In genomic region chr17:81468111-81468764, GRCh38 we compare ENCODE assay signal across 1 cellular context.
TF ChIP-seq lines count a peak whose summit lies in the region.

No MANE protein-coding gene starts in this region.

TF ChIP-seq in HepG2, 621 proteins besides CTCF, POLR2A, EP300 and RAD21 (continues in another document):
- TF ChIP-seq ZNF543 (CRISPR knock-in tag; IDR thresholded peaks at IDR 0.05), result no peak
- no peak for TF ChIP-seq ZNF333 (CRISPR knock-in tag; IDR thresholded peaks at IDR 0.05; ENCODE audit: borderline replicate concordance)
- no peak for TF ChIP-seq PHB2 (IDR thresholded peaks at IDR 0.05; ENCODE audit: partially characterized antibody)
- 0 out of 2 replicates have a peak, but pooled peaks have one; percentile 16 for TF ChIP-seq CEBPG (CRISPR knock-in tag; IDR thresholded peaks at IDR 0.05)
- peak; percentile 40; the same call in 1 of the 2 replicates for TF ChIP-seq ZNF687 (CRISPR knock-in tag; IDR thresholded peaks at IDR 0.05)
- TF ChIP-seq RXRA (CRISPR knock-in tag; IDR thresholded peaks at IDR 0.05), result peak; percentile 44
- TF ChIP-seq, protein P1, sequence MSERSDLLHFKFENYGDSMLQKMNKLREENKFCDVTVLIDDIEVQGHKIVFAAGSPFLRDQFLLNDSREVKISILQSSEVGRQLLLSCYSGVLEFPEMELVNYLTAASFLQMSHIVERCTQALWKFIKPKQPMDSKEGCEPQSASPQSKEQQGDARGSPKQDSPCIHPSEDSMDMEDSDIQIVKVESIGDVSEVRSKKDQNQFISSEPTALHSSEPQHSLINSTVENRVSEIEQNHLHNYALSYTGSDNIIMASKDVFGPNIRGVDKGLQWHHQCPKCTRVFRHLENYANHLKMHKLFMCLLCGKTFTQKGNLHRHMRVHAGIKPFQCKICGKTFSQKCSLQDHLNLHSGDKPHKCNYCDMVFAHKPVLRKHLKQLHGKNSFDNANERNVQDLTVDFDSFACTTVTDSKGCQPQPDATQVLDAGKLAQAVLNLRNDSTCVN (CRISPR knock-in tag; IDR thresholded peaks at IDR 0.05; ENCODE audit: borderline replicate concordance), result no peak
- TF ChIP-seq NCOA2 (CRISPR knock-in tag; IDR thresholded peaks at IDR 0.05), result no peak
- no peak for TF ChIP-seq ZNF768 (CRISPR knock-in tag; IDR thresholded peaks at IDR 0.05)
- TF ChIP-seq ZSCAN29 (CRISPR knock-in tag; conservative IDR thresholded peaks at IDR 0.05), result 0 out of 2 replicates have a peak, but pooled peaks have one; percentile 2
- peak; percentile 50; the same call in 1 of the 2 replicates for TF ChIP-seq HDAC2 (CRISPR knock-in tag; IDR thresholded peaks at IDR 0.05)
- TF ChIP-seq SALL2 (CRISPR knock-in tag; IDR thresholded peaks at IDR 0.05), result no peak
- TF ChIP-seq KLF16 (CRISPR knock-in tag; IDR thresholded peaks at IDR 0.05), result no peak
- TF ChIP-seq HIVEP1 (CRISPR knock-in tag; IDR thresholded peaks at IDR 0.05), result no peak
- no peak for TF ChIP-seq ZNF646 (CRISPR knock-in tag; IDR thresholded peaks at IDR 0.05)
- no peak for TF ChIP-seq YEATS2 (CRISPR knock-in tag; IDR thresholded peaks at IDR 0.05; ENCODE audit: borderline replicate concordance)
- TF ChIP-seq ZNF549 (CRISPR knock-in tag; IDR thresholded peaks at IDR 0.05), result no peak
- no peak for TF ChIP-seq FOXM1 (CRISPR knock-in tag; IDR thresholded peaks at IDR 0.05)
- TF ChIP-seq STAT5B (CRISPR knock-in tag; IDR thresholded peaks at IDR 0.05), result no peak
- TF ChIP-seq, protein P2, sequence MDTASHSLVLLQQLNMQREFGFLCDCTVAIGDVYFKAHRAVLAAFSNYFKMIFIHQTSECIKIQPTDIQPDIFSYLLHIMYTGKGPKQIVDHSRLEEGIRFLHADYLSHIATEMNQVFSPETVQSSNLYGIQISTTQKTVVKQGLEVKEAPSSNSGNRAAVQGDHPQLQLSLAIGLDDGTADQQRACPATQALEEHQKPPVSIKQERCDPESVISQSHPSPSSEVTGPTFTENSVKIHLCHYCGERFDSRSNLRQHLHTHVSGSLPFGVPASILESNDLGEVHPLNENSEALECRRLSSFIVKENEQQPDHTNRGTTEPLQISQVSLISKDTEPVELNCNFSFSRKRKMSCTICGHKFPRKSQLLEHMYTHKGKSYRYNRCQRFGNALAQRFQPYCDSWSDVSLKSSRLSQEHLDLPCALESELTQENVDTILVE (CRISPR knock-in tag; IDR thresholded peaks at IDR 0.05), result no peak
- TF ChIP-seq CEBPZ (IDR thresholded peaks at IDR 0.05; ENCODE audit: low read length), result no peak
- TF ChIP-seq, protein P3, sequence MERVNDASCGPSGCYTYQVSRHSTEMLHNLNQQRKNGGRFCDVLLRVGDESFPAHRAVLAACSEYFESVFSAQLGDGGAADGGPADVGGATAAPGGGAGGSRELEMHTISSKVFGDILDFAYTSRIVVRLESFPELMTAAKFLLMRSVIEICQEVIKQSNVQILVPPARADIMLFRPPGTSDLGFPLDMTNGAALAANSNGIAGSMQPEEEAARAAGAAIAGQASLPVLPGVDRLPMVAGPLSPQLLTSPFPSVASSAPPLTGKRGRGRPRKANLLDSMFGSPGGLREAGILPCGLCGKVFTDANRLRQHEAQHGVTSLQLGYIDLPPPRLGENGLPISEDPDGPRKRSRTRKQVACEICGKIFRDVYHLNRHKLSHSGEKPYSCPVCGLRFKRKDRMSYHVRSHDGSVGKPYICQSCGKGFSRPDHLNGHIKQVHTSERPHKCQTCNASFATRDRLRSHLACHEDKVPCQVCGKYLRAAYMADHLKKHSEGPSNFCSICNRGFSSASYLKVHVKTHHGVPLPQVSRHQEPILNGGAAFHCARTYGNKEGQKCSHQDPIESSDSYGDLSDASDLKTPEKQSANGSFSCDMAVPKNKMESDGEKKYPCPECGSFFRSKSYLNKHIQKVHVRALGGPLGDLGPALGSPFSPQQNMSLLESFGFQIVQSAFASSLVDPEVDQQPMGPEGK (CRISPR knock-in tag; IDR thresholded peaks at IDR 0.05), result peak; percentile 44; the same call in 1 of the 2 replicates
- no peak for TF ChIP-seq TMF1 (CRISPR knock-in tag; IDR thresholded peaks at IDR 0.05; ENCODE audit: low read depth)
- no peak for TF ChIP-seq ZGPAT (CRISPR knock-in tag; IDR thresholded peaks at IDR 0.05)
- TF ChIP-seq TEF (CRISPR knock-in tag; IDR thresholded peaks at IDR 0.05), result no peak
- no peak for TF ChIP-seq EHMT2 (IDR thresholded peaks at IDR 0.05; ENCODE audit: borderline replicate concordance, low read depth, low read length)
- no peak for TF ChIP-seq SSRP1 (CRISPR knock-in tag; IDR thresholded peaks at IDR 0.05)
- TF ChIP-seq CREBL2 (CRISPR knock-in tag; IDR thresholded peaks at IDR 0.05; ENCODE audit: borderline replicate concordance), result no peak
- no peak for TF ChIP-seq ZNF644 (CRISPR knock-in tag; IDR thresholded peaks at IDR 0.05; ENCODE audit: low read depth)
- TF ChIP-seq, protein P4, sequence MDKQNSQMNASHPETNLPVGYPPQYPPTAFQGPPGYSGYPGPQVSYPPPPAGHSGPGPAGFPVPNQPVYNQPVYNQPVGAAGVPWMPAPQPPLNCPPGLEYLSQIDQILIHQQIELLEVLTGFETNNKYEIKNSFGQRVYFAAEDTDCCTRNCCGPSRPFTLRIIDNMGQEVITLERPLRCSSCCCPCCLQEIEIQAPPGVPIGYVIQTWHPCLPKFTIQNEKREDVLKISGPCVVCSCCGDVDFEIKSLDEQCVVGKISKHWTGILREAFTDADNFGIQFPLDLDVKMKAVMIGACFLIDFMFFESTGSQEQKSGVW (CRISPR knock-in tag; IDR thresholded peaks at IDR 0.05; ENCODE audit: borderline replicate concordance), result no peak
- 0 out of 2 replicates have a peak, but pooled peaks have one; percentile 24 for TF ChIP-seq ZNF143 (CRISPR knock-in tag; IDR thresholded peaks at IDR 0.05)
- no peak for TF ChIP-seq RARG (CRISPR knock-in tag; IDR thresholded peaks at IDR 0.05; ENCODE audit: low read depth)
- peak; percentile 14; the same call in 1 of the 2 replicates for TF ChIP-seq THAP11 (CRISPR knock-in tag; IDR thresholded peaks at IDR 0.05)
- TF ChIP-seq PHF8 (CRISPR knock-in tag; IDR thresholded peaks at IDR 0.05), result no peak
- TF ChIP-seq, protein P5, sequence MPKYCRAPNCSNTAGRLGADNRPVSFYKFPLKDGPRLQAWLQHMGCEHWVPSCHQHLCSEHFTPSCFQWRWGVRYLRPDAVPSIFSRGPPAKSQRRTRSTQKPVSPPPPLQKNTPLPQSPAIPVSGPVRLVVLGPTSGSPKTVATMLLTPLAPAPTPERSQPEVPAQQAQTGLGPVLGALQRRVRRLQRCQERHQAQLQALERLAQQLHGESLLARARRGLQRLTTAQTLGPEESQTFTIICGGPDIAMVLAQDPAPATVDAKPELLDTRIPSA (CRISPR knock-in tag; IDR thresholded peaks at IDR 0.05; ENCODE audit: borderline replicate concordance), result no peak
- no peak for TF ChIP-seq SOX13 (IDR thresholded peaks at IDR 0.05)
- TF ChIP-seq SOX13 (CRISPR knock-in tag; conservative IDR thresholded peaks at IDR 0.05 in 1 of 2, IDR thresholded peaks at IDR 0.05 in 1 of 2), result 0 out of 4 replicates have a peak, but pooled peaks of 1 of the 2 experiments have one; percentile 10
